ENCODE assay signal across 1 cellular context in the genomic region with DNA sequence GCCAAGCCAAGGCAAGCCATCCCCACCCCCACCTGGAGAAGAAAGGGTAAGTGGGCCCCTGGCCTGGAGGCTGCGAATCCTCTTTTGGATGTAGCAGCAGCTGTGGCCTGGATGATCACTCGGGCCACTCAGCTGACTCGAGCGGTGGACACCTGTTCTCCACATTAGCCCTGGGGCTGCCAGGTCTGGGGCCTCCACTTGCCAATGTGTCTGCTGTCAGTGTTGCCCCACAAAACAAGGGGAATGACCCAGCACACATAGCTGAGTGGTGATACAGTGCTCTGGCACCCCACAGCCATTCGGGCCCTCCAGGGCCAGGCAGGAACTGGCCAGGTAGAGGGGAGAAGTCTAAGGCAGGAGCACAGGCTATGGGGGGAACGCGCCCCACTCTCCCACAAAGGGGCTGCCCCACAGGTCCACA.
TF ChIP-seq lines count a peak whose summit lies in the region.

No MANE protein-coding gene starts in this region.

TF ChIP-seq in IMR-90, 13 proteins besides CTCF, POLR2A, EP300 and RAD21:
- TF ChIP-seq NFE2L2 (IDR thresholded peaks at IDR 0.05; ENCODE audit: low read depth, low read length), result no peak
